Comparison of ENCODE assay signal across 8 cellular contexts in the genomic region with DNA sequence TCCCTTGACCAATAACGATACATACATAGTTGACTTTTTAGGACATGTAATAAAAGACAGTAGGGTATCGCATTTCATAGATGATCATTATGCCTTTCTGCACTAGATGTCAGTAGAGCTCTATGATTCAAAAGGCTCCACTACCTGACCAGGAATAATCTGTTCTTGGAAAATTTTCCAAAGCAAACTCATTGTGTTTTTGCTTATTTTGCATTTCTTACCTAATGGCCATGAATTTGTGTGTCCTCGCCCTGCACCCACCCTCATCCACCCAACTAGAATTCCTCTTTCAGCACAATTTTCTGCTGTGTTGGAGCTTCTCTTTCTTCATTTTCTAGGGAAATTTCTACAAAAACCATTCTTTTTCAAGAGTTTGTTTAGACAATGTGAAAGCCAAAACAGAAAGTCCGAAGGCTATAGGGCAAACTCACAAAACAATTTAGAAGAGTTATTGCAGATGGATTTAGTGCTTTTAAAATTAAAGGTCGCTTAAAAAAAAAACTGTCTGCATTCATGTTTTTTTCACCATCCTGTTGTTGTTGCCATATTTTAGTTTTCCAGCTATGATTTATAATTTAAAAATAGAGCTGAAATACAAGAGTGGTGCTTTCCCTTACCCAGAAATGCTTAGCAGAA.
DNase-seq lines count a peak whose midpoint lies in the region; TF ChIP-seq lines count a peak whose summit lies in the region.

No MANE protein-coding gene starts in this region.

- TF ChIP-seq CTCF in dorsolateral prefrontal cortex (IDR thresholded peaks at IDR 0.05 in 54 of 56, conservative IDR thresholded peaks at IDR 0.05 in 2 of 56; ENCODE audit: low read depth in 1 of 56, partially characterized antibody in 56 of 56), result peak; percentile 22 to 79 (median 56)

- H3K27me3 ChIP-seq in dorsolateral prefrontal cortex, result peaks cover 0 to 14% (median 0%) of the 10 kb centered on the region in 45 donors
- peaks cover 15% of the 10 kb centered on the region; the same call in 1 of the 2 replicates for H3K27me3 ChIP-seq in MG63

- peaks cover 0 to 13% (median 5%) of the 10 kb centered on the region in 6 donors for H3K9me3 Mint-ChIP-seq in immature natural killer cell

- intact Hi-C loops in dorsolateral prefrontal cortex (cut with DNase I), result loop anchor here (5.0 to 10.0 kb wide), 3 partner anchors 748 to 2000 kb away; no protein-coding TSS in a partner anchor

- DNase-seq in GM03348 (ENCODE audit: low spot score), result peak; percentile 53
- DNase-seq in NCI-H345 treated with DMSO at 0.1 percent for 48 hours (lab: John Stamatoyannopoulos, UW; ENCODE audit: unreplicated experiment), result peak; percentile 28
- no peak for DNase-seq in dorsolateral prefrontal cortex
- DNase-seq in midbrain (lab: John Stamatoyannopoulos, UW), result peak; percentile 47
- no peak for DNase-seq in stimulated activated CD4-positive, alpha-beta T cell treated with anti-CD3 and anti-CD28 coated beads, Interleukin-4, amount 100 ng/mL, for 1 hour
- no peak for DNase-seq in T-helper 9 cell
- DNase-seq in immature natural killer cell, result no peak
- DNase-seq in MG63, result no peak

- H3K36me3 Mint-ChIP-seq in immature natural killer cell, result no peaks in the 10 kb centered on the region

- H3K4me3 ChIP-seq in dorsolateral prefrontal cortex (no peak overlapping the region), MG63 (no peak overlapping the region)

- H3K27me3 Mint-ChIP-seq in immature natural killer cell (ENCODE audit: low read depth in 3 of 3), result peaks cover 0 to 2% (median 2%) of the 10 kb centered on the region in 3 donors

- no peaks in the 10 kb centered on the region for H3K4me1 Mint-ChIP-seq in immature natural killer cell

- H3K4me3 Mint-ChIP-seq in immature natural killer cell, result no peak overlapping the region

- H3K27ac Mint-ChIP-seq in immature natural killer cell, result no peak overlapping the region

- no peaks in the 10 kb centered on the region for H3K9me3 ChIP-seq in MG63

- no peaks in the 10 kb centered on the region for H3K36me3 ChIP-seq in MG63

- no peak overlapping the region for H3K27ac ChIP-seq in dorsolateral prefrontal cortex

Comparison
In these comparisons a context has a peak if more than half of its experiments do, and no peak if none do; other contexts are left out.
1. DNase-seq: peak in GM03348 (single experiment), NCI-H345 treated with DMSO at 0.1 percent for 48 hours (single experiment) and midbrain (single experiment); none in dorsolateral prefrontal cortex (0 of 10), stimulated activated CD4-positive, alpha-beta T cell treated with anti-CD3 and anti-CD28 coated beads, Interleukin-4, amount 100 ng/mL, for 1 hour (single experiment), T-helper 9 cell (single experiment), immature natural killer cell (0 of 3) and MG63 (single experiment).